In genomic region chr15:61841461-61841860, GRCh38 we compare ENCODE assay signal across 18 cellular contexts.
DNase-seq lines count a peak whose midpoint lies in the region; TF ChIP-seq lines count a peak whose summit lies in the region.
"Had no signal": no experiment of that assay in that cellular context is flagged by ENCODE, and none has a peak within 500 bp of the region (broad histone marks: within the 10 kb centered on the region; RNA-seq: fewer than 3 reads in every experiment).

No MANE protein-coding gene starts in this region.

- H3K4me3 ChIP-seq in WERI-Rb-1 (ENCODE audit: low read depth, low read length) (no peak overlapping the region), stomach (no peak overlapping the region), breast epithelium (no peak overlapping the region)

- H3K9me3 ChIP-seq in WERI-Rb-1 (ENCODE audit: severe bottlenecking) (no peaks in the 10 kb centered on the region), stomach (no peaks in the 10 kb centered on the region), breast epithelium (no peaks in the 10 kb centered on the region)

- TF ChIP-seq CTCF in WERI-Rb-1 (IDR thresholded peaks at IDR 0.05; ENCODE audit: low read depth, low read length) (no peak), stomach (IDR thresholded peaks at IDR 0.05) (no peak), breast epithelium (IDR thresholded peaks at IDR 0.05) (no peak)

- H3K36me3 ChIP-seq in WERI-Rb-1 (no peaks in the 10 kb centered on the region), stomach (no peaks in the 10 kb centered on the region), breast epithelium (no peaks in the 10 kb centered on the region)

- intact Hi-C loops in stomach (cut with DNase I; ENCODE audit: low total_unique reads) (no loop called here), breast epithelium (cut with DNase I; ENCODE audit: low total_unique reads) (no loop called here)

- DNase-seq in stimulated activated CD4-positive, alpha-beta T cell treated with anti-CD3 and anti-CD28 coated beads, Interleukin-1b, Interleukin-23, amount 100 ng/mL, for 48 hours = peak; percentile 13
- DNase-seq in stimulated activated CD4-positive, alpha-beta T cell treated with anti-CD3 and anti-CD28 coated beads, Interleukin-12 subunit alpha, Interleukin-12 subunit beta, amount 100 ng/mL, for 4 hours = no peak
- DNase-seq in RPMI7951 (ENCODE audit: low read depth) (peak; percentile 60), dermis microvascular lymphatic vessel endothelial cell (ENCODE audit: low read depth in 2 of 2) (peak; percentile 44 to 57), SKM-1 (lab: John Stamatoyannopoulos, UW; ENCODE audit: unreplicated experiment) (no peak), WERI-Rb-1 (no peak), stomach (no peak), breast epithelium (ENCODE audit: low spot score in 2 of 2) (no peak)
- DNase-seq: COR-L47, GF-D8, GOT3, Karpas-422, NCI-H1048, NCI-H1436 treated with DMSO at 0.1 percent for 48 hours, NCI-H2081, NCI-H748 treated with DMSO at 0.1 percent for 48 hours had no signal

- WGBS in stomach, 5 donors = 82 to 89% (median 83%) methylated on average over 10 of the region's 10 CpGs

- no peak for TF ChIP-seq EP300 in stomach (IDR thresholded peaks at IDR 0.05)

- H3K27me3 ChIP-seq in WERI-Rb-1 (ENCODE audit: insufficient read depth, low read depth, severe bottlenecking) (no peaks in the 10 kb centered on the region), stomach (peaks cover 0 to 4% (median 0%) of the 10 kb centered on the region in 3 donors), breast epithelium (no peaks in the 10 kb centered on the region)

- H3K27ac ChIP-seq in WERI-Rb-1 = no peak overlapping the region
- H3K27ac ChIP-seq in stomach = no peak overlapping the region
- H3K27ac ChIP-seq in breast epithelium = no peak overlapping the region
- H3K27ac ChIP-seq: C4-2B, RWPE1 had no signal

- H3K4me1 ChIP-seq in stomach (no peaks in the 10 kb centered on the region), breast epithelium (no peaks in the 10 kb centered on the region)

- no peak for TF ChIP-seq POLR2A in stomach (IDR thresholded peaks at IDR 0.05)
- TF ChIP-seq POLR2A in breast epithelium (IDR thresholded peaks at IDR 0.05) = no peak

Comparison
In these comparisons a context has a peak if more than half of its experiments do, and no peak if none do; other contexts are left out.
1. DNase-seq: peak in stimulated activated CD4-positive, alpha-beta T cell treated with anti-CD3 and anti-CD28 coated beads, Interleukin-1b, Interleukin-23, amount 100 ng/mL, for 48 hours (single experiment), RPMI7951 (single experiment) and dermis microvascular lymphatic vessel endothelial cell (2 of 2); none in stimulated activated CD4-positive, alpha-beta T cell treated with anti-CD3 and anti-CD28 coated beads, Interleukin-12 subunit alpha, Interleukin-12 subunit beta, amount 100 ng/mL, for 4 hours (single experiment), SKM-1 (single experiment), WERI-Rb-1 (single experiment), stomach (single experiment) and breast epithelium (0 of 2).